29 cellular contexts compared by ENCODE assay signal in genomic region chr5:179362355-179362754, GRCh38. TPM values are rescaled to one million over a fixed set of nuclear protein-coding genes. Genes with fewer than 3 reads are reported as not detected.
"Had no signal": no experiment of that assay in that cellular context is flagged by ENCODE, and none has a peak within 500 bp of the region (broad histone marks: within the 10 kb centered on the region; RNA-seq: fewer than 3 reads in every experiment).

No MANE protein-coding gene starts in this region.

- H3K27me3 ChIP-seq: foreskin keratinocyte, right atrium auricular region, transverse colon, vagina had no signal

- H3K27ac ChIP-seq: esophagus muscularis mucosa, foreskin keratinocyte, gastroesophageal sphincter, heart right ventricle, left ventricle myocardium inferior, lower lobe of right lung, prostate gland, right atrium auricular region, suprapubic skin, transverse colon, vagina had no signal

- H3K4me2 ChIP-seq: smooth muscle cell had no signal

- H3K4me1 ChIP-seq: foreskin keratinocyte, left ventricle myocardium inferior, prostate gland, right atrium auricular region, suprapubic skin had no signal

- FAIRE-seq: endothelial cell of umbilical vein had no signal

- ATAC-seq: foreskin keratinocyte; gastroesophageal sphincter; heart right ventricle; left colon; lower lobe of right lung; naive thymus-derived CD8-positive, alpha-beta T cell; sciatic nerve; stimulated activated naive CD8-positive, alpha-beta T cell treated with anti-CD3 and anti-CD28 coated beads, Interleukin-15, amount 100 ng/mL, for 72 hours had no signal

- DNase-seq: effector CD8-positive, alpha-beta T cell; foreskin keratinocyte; heart right ventricle; hippocampal formation; immature natural killer cell; islet precursor cell; kidney glomerular epithelial cell; left colon; left ventricle myocardium inferior; lower lobe of right lung; naive thymus-derived CD8-positive, alpha-beta T cell; nephron progenitor cell; nucleus accumbens; stimulated activated CD4-positive, alpha-beta T cell treated with anti-CD3 and anti-CD28 coated beads, Interleukin-12 subunit alpha, Interleukin-12 subunit beta, amount 100 ng/mL, for 4 hours; stimulated activated CD4-positive, alpha-beta T cell treated with anti-CD3 and anti-CD28 coated beads, Interleukin-1b, Interleukin-23, amount 100 ng/mL, for 48 hours; stimulated activated CD4-positive, alpha-beta T cell treated with anti-CD3 and anti-CD28 coated beads, Interleukin-4, amount 100 ng/mL, for 1 hour; stimulated activated CD8-positive, alpha-beta memory T cell treated with anti-CD3 and anti-CD28 coated beads, Interleukin-4, amount 100 ng/mL, for 48 hours; stimulated activated naive CD4-positive, alpha-beta T cell; stimulated activated naive CD8-positive, alpha-beta T cell treated with anti-CD3 and anti-CD28 coated beads, Interleukin-15, amount 100 ng/mL, for 72 hours; transverse colon had no signal

- H3K9me3 ChIP-seq: lower lobe of right lung, prostate gland, suprapubic skin, transverse colon, vagina had no signal

- H3K36me3 ChIP-seq: esophagus muscularis mucosa, gastroesophageal sphincter, heart right ventricle, left ventricle myocardium inferior, lower lobe of right lung, prostate gland, right atrium auricular region, suprapubic skin, transverse colon, vagina had no signal

- H3K4me3 ChIP-seq: esophagus muscularis mucosa, gastroesophageal sphincter, heart right ventricle, left ventricle myocardium inferior, lower lobe of right lung, prostate gland, right atrium auricular region, smooth muscle cell, suprapubic skin, transverse colon, vagina had no signal

RNA-seq across cellular contexts. Expression of gene ADAMTS2, which starts 17.1 kb away (rescaled TPM):
- total RNA-seq: endothelial cell of umbilical vein; foreskin keratinocyte; naive thymus-derived CD8-positive, alpha-beta T cell had no signal
- polyA plus RNA-seq: endothelial cell of umbilical vein, foreskin keratinocyte had no signal
